In the genomic region with DNA sequence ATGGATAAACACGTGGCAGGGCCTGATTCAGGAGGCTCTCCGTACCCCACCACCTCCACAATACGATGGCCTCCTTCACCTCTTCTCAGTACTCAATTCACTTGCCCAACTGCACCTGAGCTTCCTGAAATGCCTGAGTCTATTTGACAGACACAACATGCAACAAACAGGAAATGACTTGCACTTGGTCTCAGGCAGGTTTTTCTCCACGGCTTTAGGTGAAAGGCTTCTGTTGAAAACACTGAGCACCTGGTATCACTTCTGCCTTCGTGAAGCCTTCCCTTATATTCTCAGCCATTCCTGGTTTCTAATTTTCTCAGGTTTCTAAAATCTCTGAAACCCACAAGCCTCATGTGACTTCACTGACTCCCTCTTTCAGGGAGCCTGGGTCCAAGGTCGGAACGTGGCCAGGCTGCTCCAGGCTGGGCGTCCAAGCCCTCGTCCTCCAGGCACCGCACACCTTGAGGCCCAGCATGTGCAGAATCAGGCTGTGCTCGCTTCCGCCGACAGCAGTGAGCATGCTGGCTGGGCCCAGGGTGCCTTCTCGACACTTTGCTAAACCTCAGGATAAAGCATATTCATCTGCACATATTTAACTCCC, we compare ENCODE assay signal across 9 cellular contexts. TPM values are rescaled to one million over a fixed set of nuclear protein-coding genes. Genes with fewer than 3 reads are reported as not detected.
A peak's percentile ranks its signal among the peaks of the same experiment; 100 is the strongest.
DNase-seq lines count a peak whose midpoint lies in the region; ATAC-seq and TF ChIP-seq lines count a peak whose summit lies in the region.
"Had no signal": no experiment of that assay in that cellular context is flagged by ENCODE, and none has a peak within 500 bp of the region (broad histone marks: within the 10 kb centered on the region; RNA-seq: fewer than 3 reads in every experiment).

No MANE protein-coding gene starts in this region.

- peaks cover 27% of the 10 kb centered on the region for H3K4me1 ChIP-seq in DOHH2 (ENCODE audit: control insufficient read depth, low read length)
- peaks cover 45% of the 10 kb centered on the region for H3K4me1 ChIP-seq in Panc1 (ENCODE audit: control insufficient read depth, insufficient read depth, low read length)

- H3F3A ChIP-seq in DOHH2 (ENCODE audit: control insufficient read depth, insufficient read depth), result 0 out of 2 replicates have a peak, but pooled peaks cover 4% of the 10 kb centered on the region

- peaks cover 10% of the 10 kb centered on the region for H4K20me1 ChIP-seq in DOHH2 (ENCODE audit: control insufficient read depth, insufficient read depth, low read depth, low read length)

- H3K9me2 ChIP-seq in DOHH2 (replicated peaks; ENCODE audit: control insufficient read depth, low read length), result no peaks in the 10 kb centered on the region

- H3K27ac ChIP-seq in DOHH2 (ENCODE audit: low read depth, low read length) (peak overlapping the region; percentile 68), Panc1 (ENCODE audit: low read length) (peak overlapping the region; percentile 6; the same call in 1 of the 2 replicates)

- H3K4me2 ChIP-seq in DOHH2 (ENCODE audit: low read length), result peak overlapping the region; percentile 58

- H3K27me3 ChIP-seq in DOHH2 (ENCODE audit: control insufficient read depth, low read length) (no peaks in the 10 kb centered on the region), Panc1 (ENCODE audit: control insufficient read depth, insufficient read depth, low read length) (no peaks in the 10 kb centered on the region)

- no peaks in the 10 kb centered on the region for H3K9me3 ChIP-seq in DOHH2 (ENCODE audit: control insufficient read depth, insufficient read depth, low read length)
- H3K9me3 ChIP-seq in Panc1 (ENCODE audit: control insufficient read depth, insufficient read depth, low read depth, low read length), result no peaks in the 10 kb centered on the region

- H3K36me3 ChIP-seq in DOHH2 (ENCODE audit: control insufficient read depth, low read length) (no peaks in the 10 kb centered on the region), Panc1 (ENCODE audit: control insufficient read depth, insufficient read depth, low read length) (no peaks in the 10 kb centered on the region; the same call in 1 of the 2 replicates)

- BruUV-seq in Panc1 (replicated peaks; lab: Mats Ljungman, UMichigan), result no TSS peak

- POLR2A ChIA-PET in Panc1 (lab: Charles Lee), result no interaction called here

- DNase-seq in Panc1 (ENCODE audit: low read depth, low spot score), result no peak
- DNase-seq in NCI-H748 (lab: John Stamatoyannopoulos, UW; ENCODE audit: unreplicated experiment), result no peak
- no peak for DNase-seq in NCI-H524 treated with DMSO at 0.1 percent for 48 hours (lab: John Stamatoyannopoulos, UW)
- no peak for DNase-seq in left cardiac atrium
- DNase-seq: MV-4-11 had no signal

- intact Hi-C loops in Panc1 (cut with micrococcal nuclease; ENCODE audit: unreplicated experiment), result no loop called here
- intact Hi-C loops in left cardiac atrium (cut with DNase I), result loop anchor here in 1 of 2 donors (5.0 kb wide), 1 partner anchor 106 kb away; no protein-coding TSS in a partner anchor

- in situ Hi-C loops in Panc1 (cut with HindIII; ENCODE audit: low pct_unique_long_range_greater_than_20kb, low sequenced_read_pairs), result no loop called here

- H3K4me3 ChIP-seq in DOHH2 (ENCODE audit: low read length) (peak overlapping the region; percentile 14), Panc1 (ENCODE audit: low read depth in 2 of 2, low read length in 2 of 2) (no peak overlapping the region)

- TF ChIP-seq CTCF in DOHH2 (IDR thresholded peaks at IDR 0.05; ENCODE audit: low read depth, low read length, poor library complexity, severe bottlenecking) (no peak), Panc1 (IDR thresholded peaks at IDR 0.05) (no peak)

- ATAC-seq in GM21515 (IDR thresholded peaks at IDR 0.05; ENCODE audit: unreplicated experiment) (peak; percentile 87), Panc1 (0 out of 2 replicates have a peak, but pooled peaks have one; percentile 22), esophagus mucosa (peak; percentile 58), GM21825 (IDR thresholded peaks at IDR 0.05; ENCODE audit: unreplicated experiment) (no peak), left cardiac atrium (no peak)

- H3K79me2 ChIP-seq in DOHH2 (ENCODE audit: control insufficient read depth, low read length), result peaks cover 97% of the 10 kb centered on the region

- CTCF ChIA-PET in Panc1 (lab: Charles Lee), result no interaction called here

RNA-seq across cellular contexts. Expression of a gene that starts 34.7 kb away (rescaled TPM):
- 21.0 TPM for total RNA-seq in Panc1 (2021; ENCODE audit: unreplicated experiment)
- 27.9 TPM for polyA plus RNA-seq in Panc1 (2012; ENCODE audit: insufficient read length)
- total RNA-seq in esophagus mucosa, result 7.7 TPM
- 1 to 10 TPM; 8.8 to 9.3 TPM for total RNA-seq in left cardiac atrium

Comparison
In these comparisons a context has a peak if more than half of its experiments do, and no peak if none do; other contexts are left out.
1. ATAC-seq: peak in GM21515 (single experiment), Panc1 (single experiment) and esophagus mucosa (single experiment); none in GM21825 (single experiment) and left cardiac atrium (0 of 2).